Comparison of ENCODE assay signal across 13 cellular contexts in genomic region chr17:75024686-75025397, GRCh38. TPM values are rescaled to one million over a fixed set of nuclear protein-coding genes. Genes with fewer than 3 reads are reported as not detected.
DNase-seq lines count a peak whose midpoint lies in the region; ATAC-seq lines count a peak whose summit lies in the region.
"Had no signal": no experiment of that assay in that cellular context is flagged by ENCODE, and none has a peak within 500 bp of the region (broad histone marks: within the 10 kb centered on the region; RNA-seq: fewer than 3 reads in every experiment).

No MANE protein-coding gene starts in this region.

- no peaks in the 10 kb centered on the region for H3K79me2 ChIP-seq in Karpas-422 (ENCODE audit: low read length)

- ATAC-seq in activated T-cell treated with anti-CD3 and anti-CD28 coated beads, Interleukin-2, amount 50 U/mL, for 72 hours (replicated peaks in 1 of 2): peak; percentile 28 to 58
- ATAC-seq in naive thymus-derived CD4-positive, alpha-beta T cell: peak; percentile 58
- no peak for ATAC-seq in GM18873 (IDR thresholded peaks at IDR 0.05; ENCODE audit: low FRiP score, unreplicated experiment)
- ATAC-seq: Right ventricle myocardium inferior had no signal

- H3K27ac Mint-ChIP-seq in activated T-cell treated with anti-CD3 and anti-CD28 coated beads, Interleukin-2, amount 50 U/mL, for 72 hours: no peak overlapping the region
- H3K27ac Mint-ChIP-seq in naive thymus-derived CD4-positive, alpha-beta T cell: peak overlapping the region in 8 of 9 donors; percentile 43 to 82 (median 62)
- H3K27ac Mint-ChIP-seq: endodermal cell had no signal

- no peaks in the 10 kb centered on the region for H4K20me1 ChIP-seq in Karpas-422 (ENCODE audit: insufficient read depth, low read depth, low read length)

- no peak overlapping the region for H3K9ac ChIP-seq in Karpas-422 (ENCODE audit: low read length)
- H3K9ac ChIP-seq: GM23248 had no signal

- CTCF ChIA-PET in naive thymus-derived CD4-positive, alpha-beta T cell (lab: Charles Lee): interaction anchor here (1.1 to 1.4 kb wide), 3 partner anchors 10 to 12 kb away, joined by 3 to 5 read pairs (median 4); partner anchors contain the start of gene MRPL58

- no peak overlapping the region for H3K27ac ChIP-seq in naive thymus-derived CD4-positive, alpha-beta T cell (ENCODE audit: low read depth, low read length)
- H3K27ac ChIP-seq in Karpas-422 (ENCODE audit: low read length) (no peak overlapping the region), caudate nucleus (ENCODE audit: low read depth, low read length) (no peak overlapping the region)
- H3K27ac ChIP-seq: GM23248 had no signal

- POLR2A ChIA-PET in naive thymus-derived CD4-positive, alpha-beta T cell (lab: Charles Lee): interaction anchor here (0.6 to 4.4 kb wide), 9 partner anchors 10 to 72 kb away, joined by 3 to 30 read pairs (median 4); partner anchors contain the start of genes ATP5PD, CDR2L, KCTD2 and MRPL58

- H3K36me3 Mint-ChIP-seq in activated T-cell treated with anti-CD3 and anti-CD28 coated beads, Interleukin-2, amount 50 U/mL, for 72 hours (ENCODE audit: insufficient read depth in 2 of 2): peaks cover 3 to 23% of the 10 kb centered on the region in 2 donors
- H3K36me3 Mint-ChIP-seq in naive thymus-derived CD4-positive, alpha-beta T cell: peaks cover 3 to 34% (median 20%) of the 10 kb centered on the region in 5 donors

- H3K4me3 ChIP-seq in naive thymus-derived CD4-positive, alpha-beta T cell (ENCODE audit: low read length): no peak overlapping the region
- no peak overlapping the region for H3K4me3 ChIP-seq in Karpas-422 (ENCODE audit: low read length)
- H3K4me3 ChIP-seq: GM23248 had no signal

- no peaks in the 10 kb centered on the region for H3K27me3 ChIP-seq in naive thymus-derived CD4-positive, alpha-beta T cell (ENCODE audit: control insufficient read depth in 2 of 2, insufficient read depth in 2 of 2, low read length in 2 of 2)
- no peaks in the 10 kb centered on the region for H3K27me3 ChIP-seq in Karpas-422 (ENCODE audit: low read length)

- intact Hi-C loops in naive thymus-derived CD4-positive, alpha-beta T cell (cut with micrococcal nuclease): loop anchor here in 1 of 2 donors (1.0 kb wide), 1 partner anchor 11 kb away; no protein-coding TSS in a partner anchor

- peaks cover 5 to 30% (median 11%) of the 10 kb centered on the region in 3 experiments for H3K36me3 ChIP-seq in naive thymus-derived CD4-positive, alpha-beta T cell (ENCODE audit: control insufficient read depth in 2 of 3, insufficient read depth in 3 of 3, low read length in 3 of 3)
- peaks cover 9% of the 10 kb centered on the region; the same call in 1 of the 2 replicates for H3K36me3 ChIP-seq in Karpas-422 (ENCODE audit: insufficient read depth, low read length)

- peak; percentile 60 for DNase-seq in activated CD4-positive, alpha-beta T cell treated with anti-CD3 and anti-CD28 coated beads for 48 hours
- no peak for DNase-seq in activated CD4-positive, alpha-beta T cell treated with anti-CD3 and anti-CD28 coated beads, Interleukin-2, amount 50 U/mL, for 4 hours
- DNase-seq in KG1 (lab: John Stamatoyannopoulos, UW) (peak; percentile 81), Karpas-422 (no peak), caudate nucleus (lab: John Stamatoyannopoulos, UW) (no peak)
- DNase-seq in activated T-cell treated with anti-CD3 and anti-CD28 coated beads, Interleukin-2, amount 50 U/mL, for 72 hours: peak; percentile 30 to 44
- peak in 7 of 9 donors; percentile 36 to 60 (median 51) for DNase-seq in naive thymus-derived CD4-positive, alpha-beta T cell
- DNase-seq: Calu3, endodermal cell, GM23248, NCI-H1048 had no signal

- no peaks in the 10 kb centered on the region for H3K27me3 Mint-ChIP-seq in activated T-cell treated with anti-CD3 and anti-CD28 coated beads, Interleukin-2, amount 50 U/mL, for 72 hours (ENCODE audit: low read depth)
- peaks cover 0 to 7% (median 0%) of the 10 kb centered on the region in 5 donors for H3K27me3 Mint-ChIP-seq in naive thymus-derived CD4-positive, alpha-beta T cell

- no peaks in the 10 kb centered on the region for H3K9me3 Mint-ChIP-seq in activated T-cell treated with anti-CD3 and anti-CD28 coated beads, Interleukin-2, amount 50 U/mL, for 72 hours
- H3K9me3 Mint-ChIP-seq in naive thymus-derived CD4-positive, alpha-beta T cell: peaks cover 0 to 4% (median 0%) of the 10 kb centered on the region in 11 donors

- peaks cover 4% of the 10 kb centered on the region in 2 donors for H3K4me1 ChIP-seq in naive thymus-derived CD4-positive, alpha-beta T cell (ENCODE audit: control insufficient read depth in 2 of 2, insufficient read depth in 2 of 2, low read length in 2 of 2)
- no peaks in the 10 kb centered on the region for H3K4me1 ChIP-seq in Karpas-422 (ENCODE audit: low read length)

- no peak overlapping the region for H3K4me2 ChIP-seq in Karpas-422 (ENCODE audit: low read depth, low read length, poor library complexity, severe bottlenecking)

- no peak overlapping the region for H2AFZ ChIP-seq in Karpas-422 (ENCODE audit: low read length)
- H2AFZ ChIP-seq: GM23248 had no signal

- no peaks in the 10 kb centered on the region for H3K9me2 ChIP-seq in Karpas-422 (replicated peaks; ENCODE audit: insufficient read depth, low read length)

- peaks cover 6% of the 10 kb centered on the region for H3K4me1 Mint-ChIP-seq in activated T-cell treated with anti-CD3 and anti-CD28 coated beads, Interleukin-2, amount 50 U/mL, for 72 hours (ENCODE audit: low read depth)
- H3K4me1 Mint-ChIP-seq in naive thymus-derived CD4-positive, alpha-beta T cell: peaks cover 5 to 35% (median 18%) of the 10 kb centered on the region in 7 donors
- H3K4me1 Mint-ChIP-seq: endodermal cell had no signal

- no peaks in the 10 kb centered on the region for H3K9me3 ChIP-seq in naive thymus-derived CD4-positive, alpha-beta T cell (ENCODE audit: control insufficient read depth in 2 of 3, low read length in 3 of 3)
- peaks cover 5% of the 10 kb centered on the region for H3K9me3 ChIP-seq in Karpas-422 (ENCODE audit: low read length)

- peak overlapping the region; percentile 37 to 52 for H3K4me3 Mint-ChIP-seq in activated T-cell treated with anti-CD3 and anti-CD28 coated beads, Interleukin-2, amount 50 U/mL, for 72 hours
- peak overlapping the region; percentile 51 to 83 (median 65) for H3K4me3 Mint-ChIP-seq in naive thymus-derived CD4-positive, alpha-beta T cell
- H3K4me3 Mint-ChIP-seq: endodermal cell had no signal

RNA-seq across cellular contexts. Expression of gene MRPL58, which starts 12.4 kb away (rescaled TPM):
- total RNA-seq in activated T-cell treated with anti-CD3 and anti-CD28 coated beads, Interleukin-2, amount 50 U/mL, for 72 hours: 10 to 100 TPM; 39.1 to 50.6 TPM
- 10 to 100 TPM; 11.7 to 46.1 (median 23.0) TPM for total RNA-seq in naive thymus-derived CD4-positive, alpha-beta T cell
- polyA plus RNA-seq in naive thymus-derived CD4-positive, alpha-beta T cell: 10 to 100 TPM; 55.3 to 71.4 TPM
- total RNA-seq in Karpas-422 (2014; rRNA removed; shearing (Covaris generic); ENCODE audit: low replicate concordance): 33.8 and 34.6 TPM in 2 replicates

RNA-seq across cellular contexts. Expression of gene ATP5PD, which starts 21.9 kb away (rescaled TPM):
- total RNA-seq in activated T-cell treated with anti-CD3 and anti-CD28 coated beads, Interleukin-2, amount 50 U/mL, for 72 hours: 100 to 1,000 TPM; 125 to 147 TPM
- total RNA-seq in naive thymus-derived CD4-positive, alpha-beta T cell: 100 to 1,000 TPM; 113 to 195 (median 161) TPM
- polyA plus RNA-seq in naive thymus-derived CD4-positive, alpha-beta T cell: 100 to 1,000 TPM; 362 to 478 TPM
- total RNA-seq in Karpas-422 (2014; rRNA removed; shearing (Covaris generic); ENCODE audit: low replicate concordance): 186 and 187 TPM in 2 replicates

RNA-seq across cellular contexts. Expression of gene KCTD2, which starts 22.2 kb away (rescaled TPM):
- 10 to 100 TPM; 21.4 to 24.1 TPM for total RNA-seq in activated T-cell treated with anti-CD3 and anti-CD28 coated beads, Interleukin-2, amount 50 U/mL, for 72 hours
- 10 to 100 TPM; 19.5 to 35.7 (median 23.0) TPM for total RNA-seq in naive thymus-derived CD4-positive, alpha-beta T cell
- 1 to 10 TPM; 4.8 to 8.7 TPM for polyA plus RNA-seq in naive thymus-derived CD4-positive, alpha-beta T cell
- 21.0 and 24.7 TPM in 2 replicates for total RNA-seq in Karpas-422 (2014; rRNA removed; shearing (Covaris generic); ENCODE audit: low replicate concordance)

RNA-seq across cellular contexts. Expression of gene CDR2L, which starts 37.4 kb away (rescaled TPM):
- under 1 TPM; 0.56 to 0.72 TPM for total RNA-seq in activated T-cell treated with anti-CD3 and anti-CD28 coated beads, Interleukin-2, amount 50 U/mL, for 72 hours
- under 1 TPM in 3 of 5 experiments, not detected in 2; 0.08 to 0.17 (median 0.16) TPM for total RNA-seq in naive thymus-derived CD4-positive, alpha-beta T cell
- polyA plus RNA-seq in naive thymus-derived CD4-positive, alpha-beta T cell: not detected
- not detected in 2 replicates for total RNA-seq in Karpas-422 (2014; rRNA removed; shearing (Covaris generic); ENCODE audit: low replicate concordance)

RNA-seq across cellular contexts. Expression of gene HID1, which starts 52.3 kb away (rescaled TPM):
- 1 to 10 TPM; 7.3 to 7.4 TPM for total RNA-seq in activated T-cell treated with anti-CD3 and anti-CD28 coated beads, Interleukin-2, amount 50 U/mL, for 72 hours
- 10 to 100 TPM in 4 of 5 experiments, under 1 TPM in 1; 0.60 to 25.2 (median 14.8) TPM for total RNA-seq in naive thymus-derived CD4-positive, alpha-beta T cell
- polyA plus RNA-seq in naive thymus-derived CD4-positive, alpha-beta T cell: 1 to 10 TPM; 4.8 to 7.0 TPM
- 0.65 TPM in 1 of 2 replicates, not detected in the other for total RNA-seq in Karpas-422 (2014; rRNA removed; shearing (Covaris generic); ENCODE audit: low replicate concordance)
- total RNA-seq: GM23248 had no signal
- polyA plus RNA-seq: GM23248 had no signal

Comparison
In these comparisons a context has a peak if more than half of its experiments do, and no peak if none do; other contexts are left out.
1. DNase-seq: peak in activated CD4-positive, alpha-beta T cell treated with anti-CD3 and anti-CD28 coated beads for 48 hours (single experiment), KG1 (single experiment), activated T-cell treated with anti-CD3 and anti-CD28 coated beads, Interleukin-2, amount 50 U/mL, for 72 hours (2 of 2) and naive thymus-derived CD4-positive, alpha-beta T cell (7 of 9); none in activated CD4-positive, alpha-beta T cell treated with anti-CD3 and anti-CD28 coated beads, Interleukin-2, amount 50 U/mL, for 4 hours (0 of 2), Karpas-422 (single experiment) and caudate nucleus (0 of 61).